In the genomic region with DNA sequence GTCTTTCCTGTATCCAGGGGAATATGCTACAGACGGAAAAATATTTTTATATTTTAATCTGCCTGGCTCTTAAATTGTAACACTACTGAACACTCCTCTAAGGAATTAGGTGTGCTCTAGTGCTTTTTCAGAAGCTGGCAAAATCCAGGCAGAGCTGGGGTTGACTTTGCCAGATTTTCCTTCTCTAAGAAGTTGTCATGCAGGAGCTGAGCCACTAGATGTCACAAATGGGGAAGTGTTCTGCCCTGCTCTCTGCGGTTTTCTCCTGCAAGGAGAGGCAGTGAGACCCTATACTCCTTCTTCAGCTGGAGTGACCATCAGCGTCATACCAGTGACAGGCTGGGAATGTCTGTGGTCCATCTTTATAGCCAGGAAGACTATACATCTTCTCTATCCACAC, we compare ENCODE assay signal across 8 cellular contexts.
DNase-seq lines count a peak whose midpoint lies in the region; ATAC-seq and TF ChIP-seq lines count a peak whose summit lies in the region.

No MANE protein-coding gene starts in this region.

- H3K9me3 Mint-ChIP-seq in progenitor cell of endocrine pancreas (ENCODE audit: low read depth), result peaks cover 3% of the 10 kb centered on the region

- no peak overlapping the region for H3K27ac Mint-ChIP-seq in progenitor cell of endocrine pancreas

- peaks cover 2% of the 10 kb centered on the region for H3K4me1 Mint-ChIP-seq in progenitor cell of endocrine pancreas (ENCODE audit: low read depth)

- TF ChIP-seq CTCF in GM13977 (IDR thresholded peaks at IDR 0.05; ENCODE audit: extremely low read depth, insufficient read depth, missing control alignments) (peak; percentile 60), foreskin keratinocyte (conservative IDR thresholded peaks at IDR 0.05) (peak; percentile 49), progenitor cell of endocrine pancreas (IDR thresholded peaks at IDR 0.05; ENCODE audit: unreplicated experiment) (peak; percentile 68)

- DNase-seq in A172 (ENCODE audit: low spot score) (peak; percentile 55), GM13977 (ENCODE audit: low spot score) (peak; percentile 25), KBM-7 (peak; percentile 69), foreskin keratinocyte (no peak), progenitor cell of endocrine pancreas (ENCODE audit: low spot score, unreplicated experiment) (peak; percentile 26)
- DNase-seq in stimulated activated CD4-positive, alpha-beta T cell treated with anti-CD3 and anti-CD28 coated beads, Interleukin-1b, Interleukin-23, amount 100 ng/mL, for 48 hours, result no peak
- no peak for DNase-seq in stimulated activated naive CD4-positive, alpha-beta T cell treated with Interleukin-2 at 50 U/mL for 16 hours (lab: John Stamatoyannopoulos, UW)

- H3K4me3 Mint-ChIP-seq in progenitor cell of endocrine pancreas (ENCODE audit: low read depth), result no peak overlapping the region

- H3K27me3 ChIP-seq in foreskin keratinocyte, result no peaks in the 10 kb centered on the region

- in situ Hi-C loops in GM13977 (cut with MboI; ENCODE audit: low pct_unique_long_range_greater_than_20kb, low sequenced_read_pairs, unreplicated experiment), result no loop called here
- in situ Hi-C loops in KBM-7 (cut with MboI; ENCODE audit: low pct_unique_long_range_greater_than_20kb, low sequenced_read_pairs), result no loop called here

- H3K36me3 Mint-ChIP-seq in progenitor cell of endocrine pancreas (ENCODE audit: insufficient read depth), result no peaks in the 10 kb centered on the region

- no peaks in the 10 kb centered on the region for H3K4me1 ChIP-seq in foreskin keratinocyte

- no peak overlapping the region for H3K27ac ChIP-seq in foreskin keratinocyte

- ATAC-seq in SK-N-SH treated with all-trans-retinoic acid at 6 μM for 48 hours (peak; percentile 90), foreskin keratinocyte (peak; percentile 75)

- no peaks in the 10 kb centered on the region for H3K27me3 Mint-ChIP-seq in progenitor cell of endocrine pancreas

TF ChIP-seq in SK-N-SH treated with all-trans-retinoic acid at 6 μM for 48 hours, 23 proteins besides CTCF, POLR2A, EP300 and RAD21:
- TF ChIP-seq RARB (CRISPR knock-in tag; IDR thresholded peaks at IDR 0.05), result no peak
- no peak for TF ChIP-seq ARNTL (CRISPR knock-in tag; IDR thresholded peaks at IDR 0.05; ENCODE audit: borderline replicate concordance, low read depth)
- no peak for TF ChIP-seq ZFP30 (CRISPR knock-in tag; IDR thresholded peaks at IDR 0.05)
- no peak for TF ChIP-seq ISL1 (CRISPR knock-in tag; IDR thresholded peaks at IDR 0.05)
- TF ChIP-seq PPARA (CRISPR knock-in tag; IDR thresholded peaks at IDR 0.05; ENCODE audit: borderline replicate concordance), result no peak
- TF ChIP-seq ZNF70 (CRISPR knock-in tag; IDR thresholded peaks at IDR 0.05), result no peak

Comparison
In these comparisons a context has a peak if more than half of its experiments do, and no peak if none do; other contexts are left out.
1. DNase-seq: peak in A172 (single experiment), GM13977 (single experiment), KBM-7 (single experiment) and progenitor cell of endocrine pancreas (single experiment); none in foreskin keratinocyte (0 of 2), stimulated activated CD4-positive, alpha-beta T cell treated with anti-CD3 and anti-CD28 coated beads, Interleukin-1b, Interleukin-23, amount 100 ng/mL, for 48 hours (single experiment) and stimulated activated naive CD4-positive, alpha-beta T cell treated with Interleukin-2 at 50 U/mL for 16 hours (single experiment).
2. Peak in every context shown above with its lines, with median percentiles within 50 percentile points of each other: CTCF ChIP-seq.